ENCODE assay signal across 1 cellular context in the genomic region with DNA sequence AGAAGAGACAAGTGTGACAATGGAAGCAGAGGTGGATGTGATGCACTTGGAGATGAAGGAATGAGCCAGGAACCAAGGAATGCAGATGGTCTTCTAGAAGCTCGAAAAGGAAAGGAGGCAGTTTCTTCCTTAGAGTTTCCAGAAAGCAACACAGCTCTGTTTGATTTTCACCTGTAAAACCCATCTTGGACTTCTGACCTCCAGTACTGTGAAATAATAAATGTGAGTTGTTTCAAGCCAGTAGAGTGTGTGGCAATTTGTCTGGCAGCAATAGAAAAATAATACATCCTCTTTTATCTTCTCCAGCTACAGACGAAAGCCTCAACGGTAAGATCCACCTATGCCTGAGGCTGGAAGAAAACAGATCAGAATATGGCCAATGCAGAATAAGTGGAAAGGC.
TF ChIP-seq lines count a peak whose summit lies in the region.

No MANE protein-coding gene starts in this region.

TF ChIP-seq in HepG2, 621 proteins besides CTCF, POLR2A, EP300 and RAD21 (continued from another document):
- TF ChIP-seq, protein P1, sequence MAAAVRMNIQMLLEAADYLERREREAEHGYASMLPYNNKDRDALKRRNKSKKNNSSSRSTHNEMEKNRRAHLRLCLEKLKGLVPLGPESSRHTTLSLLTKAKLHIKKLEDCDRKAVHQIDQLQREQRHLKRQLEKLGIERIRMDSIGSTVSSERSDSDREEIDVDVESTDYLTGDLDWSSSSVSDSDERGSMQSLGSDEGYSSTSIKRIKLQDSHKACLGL (CRISPR knock-in tag; IDR thresholded peaks at IDR 0.05), result no peak
- no peak for TF ChIP-seq LCORL (IDR thresholded peaks at IDR 0.05)
- no peak for TF ChIP-seq LCORL (CRISPR knock-in tag; IDR thresholded peaks at IDR 0.05)
- no peak for TF ChIP-seq TEAD2 (CRISPR knock-in tag; IDR thresholded peaks at IDR 0.05)
- TF ChIP-seq SP140L (CRISPR knock-in tag; IDR thresholded peaks at IDR 0.05; ENCODE audit: borderline replicate concordance), result no peak
- TF ChIP-seq REL (CRISPR knock-in tag; conservative IDR thresholded peaks at IDR 0.05), result no peak
- TF ChIP-seq SP1 (IDR thresholded peaks at IDR 0.05), result no peak
- no peak for TF ChIP-seq SP1 (CRISPR knock-in tag; IDR thresholded peaks at IDR 0.05)
- TF ChIP-seq SNAPC2 (CRISPR knock-in tag; IDR thresholded peaks at IDR 0.05), result no peak
- no peak for TF ChIP-seq ZSCAN22 (CRISPR knock-in tag; IDR thresholded peaks at IDR 0.05)
